ENCODE assay signal across 33 cellular contexts in genomic region chr1:236978740-236979139, GRCh38. TPM values are rescaled to one million over a fixed set of nuclear protein-coding genes. Genes with fewer than 3 reads are reported as not detected.
DNase-seq lines count a peak whose midpoint lies in the region; ATAC-seq, FAIRE-seq and TF ChIP-seq lines count a peak whose summit lies in the region.
"Had no signal": no experiment of that assay in that cellular context is flagged by ENCODE, and none has a peak within 500 bp of the region (broad histone marks: within the 10 kb centered on the region; RNA-seq: fewer than 3 reads in every experiment).

No MANE protein-coding gene starts in this region.

- H3K36me3 ChIP-seq in endodermal cell (ENCODE audit: control insufficient read depth, insufficient read depth, low read length): no peaks in the 10 kb centered on the region
- H3K36me3 ChIP-seq: BE2C, HAP-1, neural progenitor cell, right lobe of liver, thyroid gland, vagina had no signal

- no peak overlapping the region for H3K4me3 Mint-ChIP-seq in endodermal cell
- H3K4me3 Mint-ChIP-seq: activated CD4-positive, alpha-beta memory T cell treated with anti-CD3 and anti-CD28 coated beads, Interleukin-2, amount 10 ng/mL, durations not matched to agents 7 days and 5 days; activated naive CD4-positive, alpha-beta T cell treated with anti-CD3 and anti-CD28 coated beads for 36 hours; activated T-helper 1 cell treated with anti-CD3 and anti-CD28 coated beads, Interleukin-12 subunit alpha, Interleukin-12 subunit beta, Interleukin-2, Interleukin-4 antibody, amounts not matched to agents 30 ng/mL and 10 ng/mL and 1 ng/mL, durations not matched to agents 14 hours and 24 hours and 36 hours; CD8-positive, alpha-beta T cell; memory B cell; neural progenitor cell; stimulated activated naive CD8-positive, alpha-beta T cell treated with anti-CD3 and anti-CD28 coated beads, Interleukin-15, Interleukin-2, amounts not matched to agents 100 ng/mL and 50 ng/mL, for 24 hours had no signal

- ATAC-seq in HG02798 (IDR thresholded peaks at IDR 0.05; ENCODE audit: poor library complexity, unreplicated experiment): no peak
- ATAC-seq: CD8-positive, alpha-beta T cell; right lobe of liver had no signal

- peaks cover 2% of the 10 kb centered on the region for H3K9me3 Mint-ChIP-seq in endodermal cell
- H3K9me3 Mint-ChIP-seq: activated CD4-positive, alpha-beta memory T cell treated with anti-CD3 and anti-CD28 coated beads, Interleukin-2, amount 10 ng/mL, durations not matched to agents 7 days and 5 days; activated T-helper 1 cell treated with anti-CD3 and anti-CD28 coated beads, Interleukin-12 subunit alpha, Interleukin-12 subunit beta, Interleukin-2, Interleukin-4 antibody, amounts not matched to agents 30 ng/mL and 10 ng/mL and 1 ng/mL, durations not matched to agents 14 hours and 24 hours and 36 hours; neural progenitor cell had no signal

- peaks cover 3% of the 10 kb centered on the region for H3K27me3 Mint-ChIP-seq in endodermal cell (ENCODE audit: insufficient read depth)
- H3K27me3 Mint-ChIP-seq: activated CD4-positive, alpha-beta memory T cell treated with anti-CD3 and anti-CD28 coated beads, Interleukin-2, amount 10 ng/mL, durations not matched to agents 7 days and 5 days; stimulated activated naive CD8-positive, alpha-beta T cell treated with anti-CD3 and anti-CD28 coated beads, Interleukin-15, Interleukin-2, amounts not matched to agents 100 ng/mL and 50 ng/mL, for 24 hours had no signal

- H3K27ac ChIP-seq in endodermal cell (ENCODE audit: low read depth, low read length): no peak overlapping the region
- H3K27ac ChIP-seq: KMS-11, neural progenitor cell, right lobe of liver, thyroid gland, vagina had no signal

- H3K27me3 ChIP-seq in endodermal cell (ENCODE audit: control insufficient read depth, insufficient read depth, low read length, poor library complexity, severe bottlenecking): no peaks in the 10 kb centered on the region
- H3K27me3 ChIP-seq: BE2C, neural progenitor cell, right lobe of liver, thyroid gland, vagina had no signal

- TF ChIP-seq CTCF in AG10803 (conservative IDR thresholded peaks at IDR 0.05; ENCODE audit: low read length) (no peak), endodermal cell (conservative IDR thresholded peaks at IDR 0.05) (no peak)

- H3K9me3 ChIP-seq in endodermal cell (ENCODE audit: control insufficient read depth, low read length): no peaks in the 10 kb centered on the region
- H3K9me3 ChIP-seq: BE2C, HAP-1, right lobe of liver, thyroid gland, vagina had no signal

- no peaks in the 10 kb centered on the region for H3K4me1 ChIP-seq in endodermal cell (ENCODE audit: control insufficient read depth, insufficient read depth, low read length)
- H3K4me1 ChIP-seq: BE2C, HAP-1, neural progenitor cell, right lobe of liver, vagina had no signal

- FAIRE-seq in GM19239 (lab: Jason Lieb, UNC): no peak
- FAIRE-seq: endothelial cell of umbilical vein, G401.6 had no signal

- DNase-seq in AG10803 (ENCODE audit: low read depth) (peak; percentile 5), LHCN-M2 (ENCODE audit: low read depth) (peak; percentile 29), endodermal cell (peak; percentile 17), myocyte (ENCODE audit: low read depth) (peak; percentile 3), GM19239 (ENCODE audit: insufficient read length, low spot score) (no peak), NCI-H524 treated with DMSO at 0.1 percent for 48 hours (lab: John Stamatoyannopoulos, UW) (no peak)
- no peak for DNase-seq in activated CD4-positive, CD25-positive, alpha-beta regulatory T cell (lab: John Stamatoyannopoulos, UW)
- DNase-seq: activated CD4-positive, alpha-beta memory T cell treated with anti-CD3 and anti-CD28 coated beads, Interleukin-2, amount 10 ng/mL, durations not matched to agents 7 days and 5 days; activated CD8-positive, alpha-beta memory T cell treated with anti-CD3 and anti-CD28 coated beads, Interleukin-2, amount 50 U/mL, for 48 hours; activated naive CD4-positive, alpha-beta T cell treated with anti-CD3 and anti-CD28 coated beads for 36 hours; BE2C; CD8-positive, alpha-beta T cell; cerebellar nuclear complex; DMS153; NCI-H2029 treated with DMSO at 0.1 percent for 48 hours; NK-92 treated with Interleukin-12 subunit alpha and Interleukin-12 subunit beta, amount 100 ng/mL, for 24 hours; right lobe of liver; SHP77 treated with DMSO at 0.1 percent for 48 hours; stimulated activated CD8-positive, alpha-beta memory T cell treated with anti-CD3 and anti-CD28 coated beads, Interleukin-4, amount 100 ng/mL, for 48 hours; thyroid gland had no signal

- WGBS in endodermal cell (ENCODE audit: insufficient coverage in 1 of 2, insufficient read length in 1 of 2), 2 experiments: 90 to 99% methylated on average over 12 to 14 of the region's 14 CpGs

- H3K4me3 ChIP-seq in AG10803 (ENCODE audit: low read length): no peak overlapping the region
- no peak overlapping the region for H3K4me3 ChIP-seq in endodermal cell (ENCODE audit: low read length)
- H3K4me3 ChIP-seq: HAP-1, neural progenitor cell, right lobe of liver, thyroid gland, vagina had no signal

- no peak overlapping the region for H3K9ac ChIP-seq in endodermal cell (ENCODE audit: extremely low read depth, low read length, poor library complexity, severe bottlenecking)
- H3K9ac ChIP-seq: KMS-11, neural progenitor cell had no signal

- no peaks in the 10 kb centered on the region for H3K4me1 Mint-ChIP-seq in endodermal cell
- H3K4me1 Mint-ChIP-seq: activated CD4-positive, alpha-beta memory T cell treated with anti-CD3 and anti-CD28 coated beads, Interleukin-2, amount 10 ng/mL, durations not matched to agents 7 days and 5 days; memory B cell; neural progenitor cell had no signal

- H3K27ac Mint-ChIP-seq in endodermal cell: no peak overlapping the region
- H3K27ac Mint-ChIP-seq: activated CD4-positive, alpha-beta memory T cell treated with anti-CD3 and anti-CD28 coated beads, Interleukin-2, amount 10 ng/mL, durations not matched to agents 7 days and 5 days; activated naive CD4-positive, alpha-beta T cell treated with anti-CD3 and anti-CD28 coated beads for 36 hours; activated T-helper 1 cell treated with anti-CD3 and anti-CD28 coated beads, Interleukin-12 subunit alpha, Interleukin-12 subunit beta, Interleukin-2, Interleukin-4 antibody, amounts not matched to agents 30 ng/mL and 10 ng/mL and 1 ng/mL, durations not matched to agents 14 hours and 24 hours and 36 hours; CD8-positive, alpha-beta T cell; memory B cell; neural progenitor cell; stimulated activated naive CD8-positive, alpha-beta T cell treated with anti-CD3 and anti-CD28 coated beads, Interleukin-15, Interleukin-2, amounts not matched to agents 100 ng/mL and 50 ng/mL, for 24 hours had no signal

- no peaks in the 10 kb centered on the region for H3K36me3 Mint-ChIP-seq in endodermal cell (ENCODE audit: low read depth)
- H3K36me3 Mint-ChIP-seq: CD8-positive, alpha-beta T cell; memory B cell; neural progenitor cell had no signal

RNA-seq across cellular contexts. Expression of gene MT1HL1, which starts 25.5 kb away (rescaled TPM):
- total RNA-seq in LHCN-M2 (2014; rRNA removed) (not detected in 2 replicates), endodermal cell (not detected), myocyte (not detected in 2 replicates)
- polyA plus RNA-seq in LHCN-M2 (2012): not detected
- not detected for polyA plus RNA-seq in endodermal cell (2013, experiment 1 of 2)
- polyA plus RNA-seq in endodermal cell (2013, experiment 2 of 2): not detected
- not detected for polyA plus RNA-seq in myocyte (2012)
- total RNA-seq: A673; activated CD4-positive, alpha-beta memory T cell treated with anti-CD3 and anti-CD28 coated beads, Interleukin-2, amount 10 ng/mL, durations not matched to agents 7 days and 5 days; activated naive CD4-positive, alpha-beta T cell treated with anti-CD3 and anti-CD28 coated beads for 36 hours; activated T-helper 1 cell treated with anti-CD3 and anti-CD28 coated beads, Interleukin-12 subunit alpha, Interleukin-12 subunit beta, Interleukin-2, Interleukin-4 antibody, amounts not matched to agents 30 ng/mL and 10 ng/mL and 1 ng/mL, durations not matched to agents 14 hours and 24 hours and 36 hours; CD8-positive, alpha-beta T cell; endothelial cell of umbilical vein; right lobe of liver; T-helper 2 cell treated with Interferon-gamma antibody and Interleukin-4, amounts not matched to agents 100 ng/mL and 5 ng/mL, for 36 hours; thyroid gland; vagina had no signal
- polyA plus RNA-seq: adipose tissue, endothelial cell of umbilical vein had no signal

Comparison
In these comparisons a context has a peak if more than half of its experiments do, and no peak if none do; other contexts are left out.
1. DNase-seq: peak in AG10803 (single experiment), LHCN-M2 (single experiment), endodermal cell (single experiment) and myocyte (single experiment); none in GM19239 (single experiment), activated CD4-positive, CD25-positive, alpha-beta regulatory T cell (0 of 4) and NCI-H524 treated with DMSO at 0.1 percent for 48 hours (single experiment).